24 cellular contexts compared by ENCODE assay signal in genomic region chr9:5999443-6000104, GRCh38. TPM values are rescaled to one million over a fixed set of nuclear protein-coding genes. Genes with fewer than 3 reads are reported as not detected.
DNase-seq lines count a peak whose midpoint lies in the region; ATAC-seq, FAIRE-seq and TF ChIP-seq lines count a peak whose summit lies in the region.
"Had no signal": no experiment of that assay in that cellular context is flagged by ENCODE, and none has a peak within 500 bp of the region (broad histone marks: within the 10 kb centered on the region; RNA-seq: fewer than 3 reads in every experiment).

No MANE protein-coding gene starts in this region.

- H3K79me2 ChIP-seq in Loucy (ENCODE audit: insufficient read depth, low read length) (peaks cover 97% of the 10 kb centered on the region), GM12878 (ENCODE audit: control insufficient read depth, insufficient read depth, low read length) (peaks cover 21% of the 10 kb centered on the region)

- no peaks in the 10 kb centered on the region for H3K9me2 ChIP-seq in Loucy (replicated peaks; ENCODE audit: low read depth, low read length)

- H3F3A ChIP-seq in Loucy (ENCODE audit: low read depth), result no peaks in the 10 kb centered on the region; the same call in 1 of the 2 replicates

- H3K9ac ChIP-seq in Loucy (ENCODE audit: low read depth, low read length, poor library complexity, severe bottlenecking), result peak overlapping the region; percentile 35
- no peak overlapping the region for H3K9ac ChIP-seq in GM12878 (ENCODE audit: control insufficient read depth, insufficient read depth, low read length)
- H3K9ac ChIP-seq: KMS-11 had no signal

- H3K36me3 Mint-ChIP-seq in natural killer cell, result no peaks in the 10 kb centered on the region
- peaks cover 0 to 15% (median 10%) of the 10 kb centered on the region in 3 donors for H3K36me3 Mint-ChIP-seq in CD8-positive, alpha-beta memory T cell

- H3K9me3 ChIP-seq in Loucy (ENCODE audit: insufficient read depth, low read depth, low read length) (no peaks in the 10 kb centered on the region), GM12878 (replicated peaks; ENCODE audit: control insufficient read depth, insufficient read depth, low read length) (no peaks in the 10 kb centered on the region)
- no peaks in the 10 kb centered on the region for H3K9me3 ChIP-seq in CD8-positive, alpha-beta memory T cell (ENCODE audit: low read length)
- H3K9me3 ChIP-seq: BE2C, Caco-2, Peyer's patch had no signal

- no peak overlapping the region for H3K27ac Mint-ChIP-seq in natural killer cell
- H3K27ac Mint-ChIP-seq in CD8-positive, alpha-beta memory T cell, result peak overlapping the region in 1 of 8 donors; percentile 25
- H3K27ac Mint-ChIP-seq: CD4-positive, CD25-positive, alpha-beta regulatory T cell; GM23338 had no signal

- H3K4me2 ChIP-seq in Loucy (ENCODE audit: low read depth, low read length, poor library complexity, severe bottlenecking) (peak overlapping the region; percentile 85), GM12878 (ENCODE audit: control insufficient read depth, insufficient read depth) (no peak overlapping the region)
- H3K4me2 ChIP-seq: GM23338, KMS-11 had no signal

- H4K20me1 ChIP-seq in Loucy (ENCODE audit: insufficient read depth, low read length, poor library complexity, severe bottlenecking) (peaks cover 79% of the 10 kb centered on the region), GM12878 (ENCODE audit: control insufficient read depth, insufficient read depth) (no peaks in the 10 kb centered on the region)

- peaks cover 76% of the 10 kb centered on the region for H3K4me1 ChIP-seq in Loucy (ENCODE audit: insufficient read depth, low read length, poor library complexity, severe bottlenecking)
- no peaks in the 10 kb centered on the region; the same call in 1 of the 2 replicates for H3K4me1 ChIP-seq in GM12878 (ENCODE audit: control insufficient read depth, insufficient read depth, low read length)
- peaks cover 35% of the 10 kb centered on the region for H3K4me1 ChIP-seq in CD8-positive, alpha-beta memory T cell (ENCODE audit: insufficient read depth, low read length)
- H3K4me1 ChIP-seq: BE2C, Caco-2 had no signal

- H3K27me3 Mint-ChIP-seq in natural killer cell (ENCODE audit: low read depth in 2 of 2), result no peaks in the 10 kb centered on the region
- H3K27me3 Mint-ChIP-seq in CD8-positive, alpha-beta memory T cell, result no peaks in the 10 kb centered on the region
- H3K27me3 Mint-ChIP-seq: CD4-positive, CD25-positive, alpha-beta regulatory T cell had no signal

- H2AFZ ChIP-seq in Loucy (ENCODE audit: low read length), result no peak overlapping the region
- no peak overlapping the region for H2AFZ ChIP-seq in GM12878 (ENCODE audit: control insufficient read depth, low read depth, low read length)
- H2AFZ ChIP-seq: GM23338 had no signal

- no peak for TF ChIP-seq RAD21 in GM12878 (IDR thresholded peaks at IDR 0.05; ENCODE audit: insufficient read depth, low read depth, low read length)

- H3K4me3 ChIP-seq in Loucy (ENCODE audit: low read length, poor library complexity, severe bottlenecking) (peak overlapping the region; percentile 48), GM12878 (no peak overlapping the region)
- H3K4me3 ChIP-seq in CD8-positive, alpha-beta memory T cell (ENCODE audit: low read length), result no peak overlapping the region
- H3K4me3 ChIP-seq: GM23338, Peyer's patch had no signal

- H3K36me3 ChIP-seq in Loucy (ENCODE audit: insufficient read depth, low read length) (no peaks in the 10 kb centered on the region), GM12878 (ENCODE audit: control insufficient read depth in 2 of 2, insufficient read depth in 2 of 2, low read length in 1 of 2) (no peaks in the 10 kb centered on the region)
- H3K36me3 ChIP-seq in CD8-positive, alpha-beta memory T cell (ENCODE audit: insufficient read depth, low read length), result no peaks in the 10 kb centered on the region
- H3K36me3 ChIP-seq: BE2C, Peyer's patch had no signal

- TF ChIP-seq CTCF in Loucy (conservative IDR thresholded peaks at IDR 0.05; ENCODE audit: low read length) (no peak), GM12878 (IDR thresholded peaks at IDR 0.05 in 2 of 3, conservative IDR thresholded peaks at IDR 0.05 in 1 of 3; ENCODE audit: control insufficient read depth in 2 of 3, extremely low read depth in 1 of 3, insufficient read depth in 1 of 3, low read depth in 3 of 3, low read length in 3 of 3) (no peak), natural killer cell (IDR thresholded peaks at IDR 0.05) (no peak)

- no TSS peak for BruUV-seq in GM12878 (replicated peaks; lab: Mats Ljungman, UMichigan)

- FAIRE-seq in GM12878 (lab: Jason Lieb, UNC), result no peak

- no peak overlapping the region for H3K4me3 Mint-ChIP-seq in natural killer cell
- H3K4me3 Mint-ChIP-seq in CD8-positive, alpha-beta memory T cell, result no peak overlapping the region
- H3K4me3 Mint-ChIP-seq: CD4-positive, CD25-positive, alpha-beta regulatory T cell; GM23338 had no signal

- H3K27ac ChIP-seq in GM12878 (ENCODE audit: control insufficient read depth, insufficient read depth), result no peak overlapping the region
- no peak overlapping the region for H3K27ac ChIP-seq in CD8-positive, alpha-beta memory T cell (ENCODE audit: low read depth, low read length)
- H3K27ac ChIP-seq: HL-60, KMS-11, Peyer's patch had no signal

- DNase-seq in NCI-H82 (lab: John Stamatoyannopoulos, UW) (peak; percentile 21), NCI-H82 treated with DMSO at 0.1 percent for 48 hours (lab: John Stamatoyannopoulos, UW; ENCODE audit: unreplicated experiment) (no peak), GM12878 (ENCODE audit: low read depth, low spot score) (no peak), natural killer cell (no peak)
- no peak for DNase-seq in CD8-positive, alpha-beta memory T cell
- no peak for DNase-seq in activated CD4-positive, CD25-positive, alpha-beta regulatory T cell treated with anti-CD3 and anti-CD28 coated beads, Interleukin-2, amount 50 U/mL, for 72 hours
- DNase-seq: 8988T; BE2C; Caco-2; CD4-positive, CD25-positive, alpha-beta regulatory T cell; DMS53; NCI-H187; NCI-H2107; NCI-H2227 treated with DMSO at 0.1 percent for 48 hours; NCI-H510A treated with DMSO at 0.1 percent for 48 hours; Peyer's patch; SW 1271 had no signal

- TF ChIP-seq POLR2A in GM12878 (IDR thresholded peaks at IDR 0.05; ENCODE audit: low read depth, low read length), result no peak

- CTCF ChIA-PET in GM12878 (lab: Yijun Ruan, JAX), result interaction anchor here (0.6 to 1.8 kb wide), 8 partner anchors 22 to 181 kb away, joined by 3 to 8 read pairs (median 4); no protein-coding TSS in a partner anchor
- CTCF ChIA-PET in CD8-positive, alpha-beta memory T cell (lab: Charles Lee), result no interaction called here

- SMC1A ChIA-PET in GM12878 (lab: Charles Lee; ENCODE audit: uncharacterized antibody, unreplicated experiment), result interaction anchor here (0.8 to 3.4 kb wide), 13 partner anchors 9 to 113 kb away, joined by 3 to 13 read pairs (median 4); a partner anchor contains a TSS

- peak; percentile 56 for ATAC-seq in GM12878
- no peak for ATAC-seq in natural killer cell
- ATAC-seq in HG03159 (IDR thresholded peaks at IDR 0.05; ENCODE audit: unreplicated experiment), result no peak
- ATAC-seq: GM23338, HCT116, Right ventricle myocardium inferior had no signal

- WGBS in GM12878 (ENCODE audit: insufficient coverage, insufficient replicate concordance, low lambda C conversion rate, missing lambda C conversion rate), result 91% methylated on average over 2 of the region's 2 CpGs

- intact Hi-C loops in GM12878 (cut with micrococcal nuclease; ENCODE audit: unreplicated experiment) (loop anchor here (10.0 kb wide), 1 partner anchor 685 kb away; no protein-coding TSS in a partner anchor), natural killer cell (cut with micrococcal nuclease) (no loop called here)

- peaks cover 57 to 58% of the 10 kb centered on the region in 2 donors for H3K4me1 Mint-ChIP-seq in natural killer cell
- H3K4me1 Mint-ChIP-seq in CD8-positive, alpha-beta memory T cell, result peaks cover 63 to 81% (median 77%) of the 10 kb centered on the region in 3 donors

- in situ Hi-C loops in GM12878 (cut with MboI), result no loop called here

- RAD21 ChIA-PET in GM12878 (lab: Charles Lee; ENCODE audit: unreplicated experiment), result interaction anchor here (0.6 to 1.6 kb wide), 12 partner anchors 8 to 412 kb away, joined by 3 to 10 read pairs (median 3); a partner anchor contains a TSS

- H3K27me3 ChIP-seq in Loucy (ENCODE audit: insufficient read depth, low read length, poor library complexity, severe bottlenecking) (no peaks in the 10 kb centered on the region), GM12878 (replicated peaks in 1 of 2; ENCODE audit: control insufficient read depth in 2 of 2, insufficient read depth in 2 of 2, low read length in 1 of 2) (no peaks in the 10 kb centered on the region)
- H3K27me3 ChIP-seq in CD8-positive, alpha-beta memory T cell (ENCODE audit: insufficient read depth, low read length, poor library complexity, severe bottlenecking), result no peaks in the 10 kb centered on the region
- H3K27me3 ChIP-seq: BE2C, Peyer's patch had no signal

- POLR2A ChIA-PET in GM12878 (lab: Charles Lee), result interaction anchor here (0.5 to 3.0 kb wide), 3 partner anchors 9 to 32 kb away, joined by 3 to 8 read pairs (median 4); partner anchors contain the start of gene RANBP6
- POLR2A ChIA-PET in CD8-positive, alpha-beta memory T cell (lab: Charles Lee), result interaction anchor here (0.6 to 1.1 kb wide), 2 partner anchors 9 to 372 kb away, joined by 4 read pairs; a partner anchor contains a TSS

- H3K9me3 Mint-ChIP-seq in natural killer cell, result no peaks in the 10 kb centered on the region
- H3K9me3 Mint-ChIP-seq in CD8-positive, alpha-beta memory T cell, result no peaks in the 10 kb centered on the region
- H3K9me3 Mint-ChIP-seq: CD4-positive, CD25-positive, alpha-beta regulatory T cell; GM23338 had no signal

- TF ChIP-seq EP300 in GM12878 (IDR thresholded peaks at IDR 0.05; ENCODE audit: borderline replicate concordance in 1 of 2, control insufficient read depth in 1 of 2, low read depth in 2 of 2, low read length in 2 of 2), result no peak

RNA-seq across cellular contexts. Expression of gene RANBP6, which starts 15.8 kb away (rescaled TPM):
- total RNA-seq in GM12878 (2013; cell fraction: nucleolus; rRNA removed), result 38.5 and 40.8 TPM in 2 replicates
- total RNA-seq in GM12878 (2014; rRNA removed) (20.4 and 21.7 TPM in 2 replicates), GM12878 (2014; rRNA removed; fragmentation: Illumina TruSeq; extraction: Trizol) (24.1 and 24.2 TPM in 2 replicates), GM12878 (2021) (17.1 and 18.1 TPM in 2 replicates), natural killer cell (10 to 100 TPM; 27.5 to 31.3 (median 29.6) TPM)
- polyA plus RNA-seq in GM12878 (2011; ENCODE audit: low read depth), result 11.7 TPM
- polyA plus RNA-seq in GM12878 (2011; rRNA removed) (22.2 and 36.8 TPM in 2 replicates), GM12878 (2014; fragmentation: Illumina TruSeq; extraction: Trizol) (18.3 and 24.4 TPM in 2 replicates), GM12878 (2014; fragmentation: Nextera tagmentation; extraction: Ambion mirVana) (10 to 100 TPM; 10.9 to 11.7 TPM), GM12878 (2014; rRNA removed) (11.5 and 16.6 TPM in 2 replicates), GM12878 (2016; fragmentation: Nextera tagmentation; extraction: Ambion mirVana) (10 to 100 TPM; 26.3 to 26.9 TPM)
- polyA plus RNA-seq in GM12878 (2011; cell fraction: cytosol; rRNA removed), result 7.1 and 7.8 TPM in 2 replicates
- 17.8 TPM in 2 replicates for polyA plus RNA-seq in GM12878 (2011; cell fraction: nucleus; rRNA removed)
- 13.5 and 13.9 TPM in 2 replicates for polyA plus RNA-seq in GM12878 (2012)
- polyA minus RNA-seq in GM12878 (2011; rRNA and poly(A)+ RNA removed), result 13.1 and 21.1 TPM in 2 replicates
- 9.2 and 9.7 TPM in 2 replicates for polyA minus RNA-seq in GM12878 (2011; cell fraction: cytosol; rRNA and poly(A)+ RNA removed)
- 18.9 and 20.3 TPM in 2 replicates for polyA minus RNA-seq in GM12878 (2011; cell fraction: nucleus; rRNA and poly(A)+ RNA removed)
- total RNA-seq in CD8-positive, alpha-beta memory T cell, result 10 to 100 TPM; 19.7 to 21.0 TPM
- 17.5 TPM for polyA plus RNA-seq in CD8-positive, alpha-beta memory T cell
